Comparison of ENCODE assay signal across 1 cellular context in the genomic region with DNA sequence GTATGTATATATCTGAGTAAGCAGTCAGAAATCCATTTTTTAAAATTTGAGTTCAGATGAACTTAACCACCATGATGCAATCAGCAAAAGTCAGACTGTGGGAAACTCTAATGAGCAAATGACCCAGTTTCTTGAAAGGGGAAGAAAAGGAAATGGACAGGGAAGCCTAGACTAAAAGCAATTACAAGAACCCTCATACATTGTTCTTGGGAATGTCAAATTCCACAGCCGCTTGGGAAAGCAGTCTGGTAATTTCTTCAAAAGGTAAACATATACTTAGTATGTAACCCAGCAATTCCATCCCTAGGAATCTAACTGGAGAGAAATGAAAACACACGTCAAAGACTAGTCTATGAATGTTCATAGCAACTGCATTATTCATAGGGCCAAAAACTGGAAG.
A peak's percentile ranks its signal among the peaks of the same experiment; 100 is the strongest.
TF ChIP-seq lines count a peak whose summit lies in the region.

No MANE protein-coding gene starts in this region.

TF ChIP-seq in K562, 482 proteins besides CTCF, POLR2A, EP300 and RAD21 (continued from another document):
- TF ChIP-seq, protein P1, sequence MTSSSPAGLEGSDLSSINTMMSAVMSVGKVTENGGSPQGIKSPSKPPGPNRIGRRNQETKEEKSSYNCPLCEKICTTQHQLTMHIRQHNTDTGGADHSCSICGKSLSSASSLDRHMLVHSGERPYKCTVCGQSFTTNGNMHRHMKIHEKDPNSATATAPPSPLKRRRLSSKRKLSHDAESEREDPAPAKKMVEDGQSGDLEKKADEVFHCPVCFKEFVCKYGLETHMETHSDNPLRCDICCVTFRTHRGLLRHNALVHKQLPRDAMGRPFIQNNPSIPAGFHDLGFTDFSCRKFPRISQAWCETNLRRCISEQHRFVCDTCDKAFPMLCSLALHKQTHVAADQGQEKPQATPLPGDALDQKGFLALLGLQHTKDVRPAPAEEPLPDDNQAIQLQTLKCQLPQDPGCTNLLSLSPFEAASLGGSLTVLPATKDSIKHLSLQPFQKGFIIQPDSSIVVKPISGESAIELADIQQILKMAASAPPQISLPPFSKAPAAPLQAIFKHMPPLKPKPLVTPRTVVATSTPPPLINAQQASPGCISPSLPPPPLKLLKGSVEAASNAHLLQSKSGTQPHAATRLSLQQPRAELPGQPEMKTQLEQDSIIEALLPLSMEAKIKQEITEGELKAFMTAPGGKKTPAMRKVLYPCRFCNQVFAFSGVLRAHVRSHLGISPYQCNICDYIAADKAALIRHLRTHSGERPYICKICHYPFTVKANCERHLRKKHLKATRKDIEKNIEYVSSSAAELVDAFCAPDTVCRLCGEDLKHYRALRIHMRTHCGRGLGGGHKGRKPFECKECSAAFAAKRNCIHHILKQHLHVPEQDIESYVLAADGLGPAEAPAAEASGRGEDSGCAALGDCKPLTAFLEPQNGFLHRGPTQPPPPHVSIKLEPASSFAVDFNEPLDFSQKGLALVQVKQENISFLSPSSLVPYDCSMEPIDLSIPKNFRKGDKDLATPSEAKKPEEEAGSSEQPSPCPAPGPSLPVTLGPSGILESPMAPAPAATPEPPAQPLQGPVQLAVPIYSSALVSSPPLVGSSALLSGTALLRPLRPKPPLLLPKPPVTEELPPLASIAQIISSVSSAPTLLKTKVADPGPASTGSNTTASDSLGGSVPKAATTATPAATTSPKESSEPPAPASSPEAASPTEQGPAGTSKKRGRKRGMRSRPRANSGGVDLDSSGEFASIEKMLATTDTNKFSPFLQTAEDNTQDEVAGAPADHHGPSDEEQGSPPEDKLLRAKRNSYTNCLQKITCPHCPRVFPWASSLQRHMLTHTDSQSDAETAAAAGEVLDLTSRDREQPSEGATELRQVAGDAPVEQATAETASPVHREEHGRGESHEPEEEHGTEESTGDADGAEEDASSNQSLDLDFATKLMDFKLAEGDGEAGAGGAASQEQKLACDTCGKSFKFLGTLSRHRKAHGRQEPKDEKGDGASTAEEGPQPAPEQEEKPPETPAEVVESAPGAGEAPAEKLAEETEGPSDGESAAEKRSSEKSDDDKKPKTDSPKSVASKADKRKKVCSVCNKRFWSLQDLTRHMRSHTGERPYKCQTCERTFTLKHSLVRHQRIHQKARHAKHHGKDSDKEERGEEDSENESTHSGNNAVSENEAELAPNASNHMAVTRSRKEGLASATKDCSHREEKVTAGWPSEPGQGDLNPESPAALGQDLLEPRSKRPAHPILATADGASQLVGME (CRISPR knock-in tag; IDR thresholded peaks at IDR 0.05): no peak
- TF ChIP-seq, protein P2, sequence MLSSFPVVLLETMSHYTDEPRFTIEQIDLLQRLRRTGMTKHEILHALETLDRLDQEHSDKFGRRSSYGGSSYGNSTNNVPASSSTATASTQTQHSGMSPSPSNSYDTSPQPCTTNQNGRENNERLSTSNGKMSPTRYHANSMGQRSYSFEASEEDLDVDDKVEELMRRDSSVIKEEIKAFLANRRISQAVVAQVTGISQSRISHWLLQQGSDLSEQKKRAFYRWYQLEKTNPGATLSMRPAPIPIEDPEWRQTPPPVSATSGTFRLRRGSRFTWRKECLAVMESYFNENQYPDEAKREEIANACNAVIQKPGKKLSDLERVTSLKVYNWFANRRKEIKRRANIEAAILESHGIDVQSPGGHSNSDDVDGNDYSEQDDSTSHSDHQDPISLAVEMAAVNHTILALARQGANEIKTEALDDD (IDR thresholded peaks at IDR 0.05): peak; percentile 68; the same call in 1 of the 2 replicates
- TF ChIP-seq CEBPG (CRISPR knock-in tag; IDR thresholded peaks at IDR 0.05) (peak; percentile 55), CEBPG (tag; conservative IDR thresholded peaks at IDR 0.05 in 1 of 2, IDR thresholded peaks at IDR 0.05 in 1 of 2) (peak; percentile 77 to 90), ATF7 (IDR thresholded peaks at IDR 0.05) (peak; percentile 25; the same call in 1 of the 2 replicates), ZNF239 (CRISPR knock-in tag; IDR thresholded peaks at IDR 0.05) (no peak)
- TF ChIP-seq, protein P3, sequence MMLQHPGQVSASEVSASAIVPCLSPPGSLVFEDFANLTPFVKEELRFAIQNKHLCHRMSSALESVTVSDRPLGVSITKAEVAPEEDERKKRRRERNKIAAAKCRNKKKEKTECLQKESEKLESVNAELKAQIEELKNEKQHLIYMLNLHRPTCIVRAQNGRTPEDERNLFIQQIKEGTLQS (IDR thresholded peaks at IDR 0.05): peak; percentile 83
- TF ChIP-seq, protein P3 (CRISPR knock-in tag; conservative IDR thresholded peaks at IDR 0.05): no peak
- TF ChIP-seq, protein P4, sequence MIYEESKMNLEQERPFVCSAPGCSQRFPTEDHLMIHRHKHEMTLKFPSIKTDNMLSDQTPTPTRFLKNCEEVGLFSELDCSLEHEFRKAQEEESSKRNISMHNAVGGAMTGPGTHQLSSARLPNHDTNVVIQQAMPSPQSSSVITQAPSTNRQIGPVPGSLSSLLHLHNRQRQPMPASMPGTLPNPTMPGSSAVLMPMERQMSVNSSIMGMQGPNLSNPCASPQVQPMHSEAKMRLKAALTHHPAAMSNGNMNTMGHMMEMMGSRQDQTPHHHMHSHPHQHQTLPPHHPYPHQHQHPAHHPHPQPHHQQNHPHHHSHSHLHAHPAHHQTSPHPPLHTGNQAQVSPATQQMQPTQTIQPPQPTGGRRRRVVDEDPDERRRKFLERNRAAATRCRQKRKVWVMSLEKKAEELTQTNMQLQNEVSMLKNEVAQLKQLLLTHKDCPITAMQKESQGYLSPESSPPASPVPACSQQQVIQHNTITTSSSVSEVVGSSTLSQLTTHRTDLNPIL (CRISPR knock-in tag; IDR thresholded peaks at IDR 0.05): no peak
TF ChIP-seq in K562: peak in this region for 6.
